1 cellular context compared by ENCODE assay signal in genomic region chr6:3518356-3518841, GRCh38.
TF ChIP-seq lines count a peak whose summit lies in the region.

No MANE protein-coding gene starts in this region.

TF ChIP-seq in HepG2, 621 proteins besides CTCF, POLR2A, EP300 and RAD21 (continued from another document and continues in another):
- TF ChIP-seq IKZF1 (IDR thresholded peaks at IDR 0.05) (no peak), NKX3-1 (CRISPR knock-in tag; IDR thresholded peaks at IDR 0.05) (no peak), ZNF33A (CRISPR knock-in tag; IDR thresholded peaks at IDR 0.05; ENCODE audit: borderline replicate concordance) (no peak), ESRRA (CRISPR knock-in tag; IDR thresholded peaks at IDR 0.05; ENCODE audit: low read depth) (no peak), ZNF263 (CRISPR knock-in tag; IDR thresholded peaks at IDR 0.05) (peak; percentile 96), TOPORS (CRISPR knock-in tag; IDR thresholded peaks at IDR 0.05) (no peak), NFAT5 (CRISPR knock-in tag; IDR thresholded peaks at IDR 0.05) (no peak), TBP (CRISPR knock-in tag; IDR thresholded peaks at IDR 0.05) (0 out of 2 replicates have a peak, but pooled peaks have one; percentile 16), ZNF782 (CRISPR knock-in tag; IDR thresholded peaks at IDR 0.05; ENCODE audit: borderline replicate concordance) (no peak), KAT2B (IDR thresholded peaks at IDR 0.05; ENCODE audit: borderline replicate concordance, low read depth, low read length) (no peak), ZNF446 (CRISPR knock-in tag; IDR thresholded peaks at IDR 0.05) (no peak), CHD4 (IDR thresholded peaks at IDR 0.05; ENCODE audit: borderline replicate concordance, low read length) (no peak), TFE3 (CRISPR knock-in tag; IDR thresholded peaks at IDR 0.05) (no peak), ZNF235 (CRISPR knock-in tag; IDR thresholded peaks at IDR 0.05; ENCODE audit: borderline replicate concordance) (no peak), ZNF44 (CRISPR knock-in tag; IDR thresholded peaks at IDR 0.05) (no peak), MIXL1 (CRISPR knock-in tag; IDR thresholded peaks at IDR 0.05) (no peak), ZNF280B (CRISPR knock-in tag; IDR thresholded peaks at IDR 0.05; ENCODE audit: borderline replicate concordance) (no peak), RORA (CRISPR knock-in tag; IDR thresholded peaks at IDR 0.05) (no peak), TGIF2 (CRISPR knock-in tag; IDR thresholded peaks at IDR 0.05) (0 out of 2 replicates have a peak, but pooled peaks have one; percentile 27), PBX3 (CRISPR knock-in tag; IDR thresholded peaks at IDR 0.05; ENCODE audit: borderline replicate concordance) (no peak), HNRNPH1 (optimal IDR thresholded peaks at IDR 0.05; ENCODE audit: low read depth, low read length) (no peak), IRF1 (CRISPR knock-in tag; IDR thresholded peaks at IDR 0.05; ENCODE audit: low read depth) (no peak), CSRNP2 (CRISPR knock-in tag; conservative IDR thresholded peaks at IDR 0.05; ENCODE audit: low read depth) (no peak), PPARG (CRISPR knock-in tag; conservative IDR thresholded peaks at IDR 0.05) (no peak), EEA1 (CRISPR knock-in tag; IDR thresholded peaks at IDR 0.05; ENCODE audit: borderline replicate concordance) (no peak), SPEN (CRISPR knock-in tag; IDR thresholded peaks at IDR 0.05; ENCODE audit: low read depth) (no peak), ZFP36 (IDR thresholded peaks at IDR 0.05; ENCODE audit: borderline replicate concordance, low read depth, low read length, partially characterized antibody) (no peak), KIAA2018 (CRISPR knock-in tag; IDR thresholded peaks at IDR 0.05; ENCODE audit: borderline replicate concordance) (no peak), ZNF891 (CRISPR knock-in tag; IDR thresholded peaks at IDR 0.05) (no peak), CBX2 (IDR thresholded peaks at IDR 0.05; ENCODE audit: low read depth, low read length) (no peak), CBX2 (CRISPR knock-in tag; IDR thresholded peaks at IDR 0.05; ENCODE audit: low read depth) (no peak), SOX5 (CRISPR knock-in tag; IDR thresholded peaks at IDR 0.05; ENCODE audit: borderline replicate concordance) (no peak), ZNF678 (CRISPR knock-in tag; IDR thresholded peaks at IDR 0.05) (no peak), KLF15 (CRISPR knock-in tag; IDR thresholded peaks at IDR 0.05; ENCODE audit: borderline replicate concordance) (no peak), ZNF572 (CRISPR knock-in tag; IDR thresholded peaks at IDR 0.05) (no peak), ZNF607 (CRISPR knock-in tag; IDR thresholded peaks at IDR 0.05; ENCODE audit: borderline replicate concordance) (no peak), WIZ (CRISPR knock-in tag; IDR thresholded peaks at IDR 0.05) (no peak)
